12 cellular contexts compared by ENCODE assay signal in genomic region chr20:3605386-3605886, GRCh38. TPM values are rescaled to one million over a fixed set of nuclear protein-coding genes. Genes with fewer than 3 reads are reported as not detected.
"Had no signal": no experiment of that assay in that cellular context is flagged by ENCODE, and none has a peak within 500 bp of the region (broad histone marks: within the 10 kb centered on the region; RNA-seq: fewer than 3 reads in every experiment).

No MANE protein-coding gene starts in this region.

RNA-seq across cellular contexts. Expression of gene GFRA4, which starts 57.8 kb away (rescaled TPM):
- total RNA-seq: OCI-LY7, PC-3, PC-9, Peyer's patch, Right ventricle myocardium inferior, Right ventricle myocardium superior, RPMI7951, SJCRH30, SJSA1, SK-MEL-5, T-cell had no signal
- polyA plus RNA-seq: SK-N-SH had no signal
